ENCODE assay signal across 8 cellular contexts in the genomic region with DNA sequence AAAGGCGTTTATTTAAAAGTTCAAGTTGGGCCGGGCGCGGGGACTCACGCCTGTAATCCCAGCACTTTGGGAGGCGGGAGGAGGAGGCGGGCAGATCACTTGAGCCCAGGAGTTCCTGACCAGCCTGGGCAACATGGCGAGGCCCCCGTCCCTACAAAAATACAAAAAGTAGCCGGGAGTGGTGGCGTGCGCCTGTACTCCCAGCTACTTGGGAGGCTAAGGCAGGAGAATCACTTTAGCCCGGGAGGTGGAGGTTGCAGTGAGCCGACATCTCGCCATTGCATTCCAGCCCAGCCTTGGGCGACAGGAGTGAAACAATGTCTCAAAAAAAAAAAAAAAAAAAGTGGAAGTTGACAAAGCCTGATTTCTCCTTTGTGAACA. TPM values are rescaled to one million over a fixed set of nuclear protein-coding genes. Genes with fewer than 3 reads are reported as not detected.
DNase-seq lines count a peak whose midpoint lies in the region; ATAC-seq and TF ChIP-seq lines count a peak whose summit lies in the region.

No MANE protein-coding gene starts in this region.

- TF ChIP-seq RAD21 in SK-N-SH (IDR thresholded peaks at IDR 0.05; ENCODE audit: low read length), result no peak

- H3F3A ChIP-seq in SK-N-SH (replicated peaks; ENCODE audit: insufficient read depth), result no peaks in the 10 kb centered on the region

- WGBS in SK-N-SH (ENCODE audit: low lambda C conversion rate), result 45% methylated on average over 16 of the region's 16 CpGs

- H3K27me3 Mint-ChIP-seq in activated CD4-positive, alpha-beta T cell treated with anti-CD3 and anti-CD28 coated beads for 36 hours, result no peaks in the 10 kb centered on the region

- peak overlapping the region; percentile 75 for H3K27ac Mint-ChIP-seq in activated CD4-positive, alpha-beta T cell treated with anti-CD3 and anti-CD28 coated beads for 36 hours

- H3K27ac ChIP-seq in SK-N-SH (ENCODE audit: low read depth in 2 of 2, low read length in 1 of 2) (peak overlapping the region in 1 of 2 experiments; percentile 38; a peak in 1 of 4 replicates), rectal smooth muscle tissue (ENCODE audit: low read depth, low read length) (peak overlapping the region; percentile 79)

- ATAC-seq in activated CD4-positive, alpha-beta T cell treated with anti-CD3 and anti-CD28 coated beads for 36 hours, result no peak
- no peak for ATAC-seq in HG02623 (IDR thresholded peaks at IDR 0.05; ENCODE audit: unreplicated experiment)
- no peak for ATAC-seq in HG03342 (IDR thresholded peaks at IDR 0.05; ENCODE audit: unreplicated experiment)
- ATAC-seq in HG03159 (IDR thresholded peaks at IDR 0.05; ENCODE audit: unreplicated experiment), result no peak

- H3K9ac ChIP-seq in SK-N-SH (peak overlapping the region; percentile 96), rectal smooth muscle tissue (ENCODE audit: low read length) (peak overlapping the region; percentile 70)

- H3K4me3 ChIP-seq in SK-N-SH (ENCODE audit: low read depth in 2 of 2, low read length in 1 of 2), result peak overlapping the region; percentile 68 to 97
- peak overlapping the region; percentile 87 for H3K4me3 ChIP-seq in fibroblast of the aortic adventitia (ENCODE audit: low read depth, low read length)
- H3K4me3 ChIP-seq in rectal smooth muscle tissue (ENCODE audit: low read length), result peak overlapping the region; percentile 88

- H3K9me3 Mint-ChIP-seq in activated CD4-positive, alpha-beta T cell treated with anti-CD3 and anti-CD28 coated beads for 36 hours (ENCODE audit: low read depth), result no peaks in the 10 kb centered on the region

- H3K4me2 ChIP-seq in SK-N-SH, result peak overlapping the region; percentile 97

- TF ChIP-seq CTCF in SK-N-SH (IDR thresholded peaks at IDR 0.05) (no peak), fibroblast of the aortic adventitia (IDR thresholded peaks at IDR 0.05; ENCODE audit: insufficient read depth, low read length) (no peak)

- H3K27me3 ChIP-seq in SK-N-SH (ENCODE audit: insufficient read depth) (no peaks in the 10 kb centered on the region), rectal smooth muscle tissue (ENCODE audit: control insufficient read depth, insufficient read depth, low read length) (no peaks in the 10 kb centered on the region)

- peak overlapping the region; percentile 86; the same call in 1 of the 2 replicates for H2AFZ ChIP-seq in SK-N-SH (ENCODE audit: low read depth)

- H3K4me3 Mint-ChIP-seq in activated CD4-positive, alpha-beta T cell treated with anti-CD3 and anti-CD28 coated beads for 36 hours, result peak overlapping the region; percentile 82

- POLR2A ChIA-PET in activated CD4-positive, alpha-beta T cell treated with anti-CD3 and anti-CD28 coated beads for 36 hours (lab: Charles Lee), result interaction anchor here (0.7 to 2.0 kb wide), 3 partner anchors 12 to 282 kb away, joined by 6 to 14 read pairs (median 7); a partner anchor contains a TSS
- POLR2A ChIA-PET in SK-N-SH (lab: Yijun Ruan, JAX), result interaction anchor here (1.1 to 3.7 kb wide), 3 partner anchors 12 to 68 kb away, joined by 3 to 18 read pairs (median 4); a partner anchor contains a TSS

- peaks cover 28% of the 10 kb centered on the region for H3K4me1 Mint-ChIP-seq in activated CD4-positive, alpha-beta T cell treated with anti-CD3 and anti-CD28 coated beads for 36 hours

- no peak for TF ChIP-seq EP300 in SK-N-SH (IDR thresholded peaks at IDR 0.05; ENCODE audit: borderline replicate concordance in 1 of 2, low read depth in 1 of 2, low read length in 1 of 2)

- DNase-seq in activated CD4-positive, alpha-beta T cell treated with anti-CD3 and anti-CD28 coated beads for 36 hours, result no peak
- DNase-seq in activated CD4-positive, alpha-beta T cell treated with anti-CD3 and anti-CD28 coated beads for 48 hours, result no peak
- DNase-seq in SK-N-SH (no peak), fibroblast of the aortic adventitia (ENCODE audit: low read depth) (no peak)

- H3K9me3 ChIP-seq in SK-N-SH, result no peaks in the 10 kb centered on the region

- H3K79me2 ChIP-seq in SK-N-SH (ENCODE audit: insufficient read depth), result peaks cover 64% of the 10 kb centered on the region

- CTCF ChIA-PET in activated CD4-positive, alpha-beta T cell treated with anti-CD3 and anti-CD28 coated beads for 36 hours (lab: Charles Lee), result interaction anchor here (0.8 to 3.0 kb wide), 3 partner anchors 13 to 357 kb away, joined by 3 to 47 read pairs (median 4); a partner anchor contains a TSS
- CTCF ChIA-PET in SK-N-SH (lab: Yijun Ruan, JAX), result interaction anchor here (1.2 to 4.0 kb wide), 3 partner anchors 12 to 51 kb away, joined by 4 to 21 read pairs (median 4); a partner anchor contains a TSS

- peaks cover 11% of the 10 kb centered on the region for H3K36me3 Mint-ChIP-seq in activated CD4-positive, alpha-beta T cell treated with anti-CD3 and anti-CD28 coated beads for 36 hours (ENCODE audit: low read depth)

- H3K36me3 ChIP-seq in SK-N-SH (replicated peaks in 1 of 2; ENCODE audit: control insufficient read depth in 1 of 2, insufficient read depth in 2 of 2, low read length in 1 of 2) (peaks cover 1 to 7% of the 10 kb centered on the region in 2 experiments), rectal smooth muscle tissue (ENCODE audit: control insufficient read depth, insufficient read depth, low read length) (peaks cover 6% of the 10 kb centered on the region)

- intact Hi-C loops in activated CD4-positive, alpha-beta T cell treated with anti-CD3 and anti-CD28 coated beads for 36 hours (cut with DNase I, micrococcal nuclease), result no loop called here

- peaks cover 0 to 3% of the 10 kb centered on the region in 2 experiments; a peak in 3 of 4 replicates for H3K4me1 ChIP-seq in SK-N-SH (ENCODE audit: control insufficient read depth in 1 of 2, insufficient read depth in 2 of 2, low read depth in 1 of 2, low read length in 1 of 2)
- H3K4me1 ChIP-seq in rectal smooth muscle tissue (ENCODE audit: control insufficient read depth, insufficient read depth, low read length), result peaks cover 5% of the 10 kb centered on the region

- no peaks in the 10 kb centered on the region for H3K9me2 ChIP-seq in SK-N-SH

- H4K20me1 ChIP-seq in SK-N-SH (ENCODE audit: insufficient read depth), result no peaks in the 10 kb centered on the region

TF ChIP-seq in SK-N-SH, 30 proteins besides CTCF, POLR2A, EP300 and RAD21 (continues in another document):
- TF ChIP-seq, protein P1, sequence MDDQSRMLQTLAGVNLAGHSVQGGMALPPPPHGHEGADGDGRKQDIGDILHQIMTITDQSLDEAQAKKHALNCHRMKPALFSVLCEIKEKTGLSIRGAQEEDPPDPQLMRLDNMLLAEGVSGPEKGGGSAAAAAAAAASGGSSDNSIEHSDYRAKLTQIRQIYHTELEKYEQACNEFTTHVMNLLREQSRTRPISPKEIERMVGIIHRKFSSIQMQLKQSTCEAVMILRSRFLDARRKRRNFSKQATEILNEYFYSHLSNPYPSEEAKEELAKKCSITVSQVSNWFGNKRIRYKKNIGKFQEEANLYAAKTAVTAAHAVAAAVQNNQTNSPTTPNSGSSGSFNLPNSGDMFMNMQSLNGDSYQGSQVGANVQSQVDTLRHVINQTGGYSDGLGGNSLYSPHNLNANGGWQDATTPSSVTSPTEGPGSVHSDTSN (IDR thresholded peaks at IDR 0.05), result no peak
- TF ChIP-seq YY1 (IDR thresholded peaks at IDR 0.05; ENCODE audit: low read depth), result no peak
- TF ChIP-seq SMC3 (IDR thresholded peaks at IDR 0.05; ENCODE audit: low read depth, low read length), result no peak

RNA-seq across cellular contexts. Expression of a gene that starts 0.8 kb away (rescaled TPM):
- total RNA-seq in activated CD4-positive, alpha-beta T cell treated with anti-CD3 and anti-CD28 coated beads for 36 hours, result 10 to 100 TPM; 35.6 to 41.5 TPM
- polyA plus RNA-seq in SK-N-SH (2012; rRNA removed), result 64.4 and 69.0 TPM in 2 replicates
- polyA plus RNA-seq in SK-N-SH (2012; cell fraction: cytosol; rRNA removed), result 58.8 and 68.7 TPM in 2 replicates
- 29.0 and 31.1 TPM in 2 replicates for polyA plus RNA-seq in SK-N-SH (2012; cell fraction: nucleus; rRNA removed)
- 25.6 and 44.1 TPM in 2 replicates for total RNA-seq in fibroblast of the aortic adventitia (ENCODE audit: low replicate concordance)

RNA-seq across cellular contexts. Expression of a gene that starts 12.6 kb away (rescaled TPM):
- total RNA-seq in activated CD4-positive, alpha-beta T cell treated with anti-CD3 and anti-CD28 coated beads for 36 hours, result 10 to 100 TPM; 11.9 to 18.4 TPM
- polyA plus RNA-seq in SK-N-SH (2012; rRNA removed), result 16.8 and 24.6 TPM in 2 replicates
- polyA plus RNA-seq in SK-N-SH (2012; cell fraction: cytosol; rRNA removed), result 12.0 and 18.8 TPM in 2 replicates
- polyA plus RNA-seq in SK-N-SH (2012; cell fraction: nucleus; rRNA removed), result 12.1 and 17.0 TPM in 2 replicates
- total RNA-seq in fibroblast of the aortic adventitia (ENCODE audit: low replicate concordance), result 28.4 and 29.9 TPM in 2 replicates

RNA-seq across cellular contexts. Expression of a gene that starts 12.7 kb away (rescaled TPM):
- 100 to 1,000 TPM in 1 of 2 experiments, 10 to 100 TPM in 1; 96.9 to 108 TPM for total RNA-seq in activated CD4-positive, alpha-beta T cell treated with anti-CD3 and anti-CD28 coated beads for 36 hours
- 150 and 163 TPM in 2 replicates for polyA plus RNA-seq in SK-N-SH (2012; rRNA removed)
- polyA plus RNA-seq in SK-N-SH (2012; cell fraction: cytosol; rRNA removed), result 143 and 146 TPM in 2 replicates
- polyA plus RNA-seq in SK-N-SH (2012; cell fraction: nucleus; rRNA removed), result 184 and 200 TPM in 2 replicates
- 56.5 and 157 TPM in 2 replicates for total RNA-seq in fibroblast of the aortic adventitia (ENCODE audit: low replicate concordance)

RNA-seq across cellular contexts. Expression of a gene that starts 13.2 kb away (rescaled TPM):
- total RNA-seq in activated CD4-positive, alpha-beta T cell treated with anti-CD3 and anti-CD28 coated beads for 36 hours, result 100 to 1,000 TPM; 132 to 143 TPM
- polyA plus RNA-seq in SK-N-SH (2012; rRNA removed), result 47.5 and 69.3 TPM in 2 replicates
- polyA plus RNA-seq in SK-N-SH (2012; cell fraction: cytosol; rRNA removed), result 39.9 and 45.4 TPM in 2 replicates
- polyA plus RNA-seq in SK-N-SH (2012; cell fraction: nucleus; rRNA removed), result 95.8 and 146 TPM in 2 replicates
- 63.2 and 103 TPM in 2 replicates for total RNA-seq in fibroblast of the aortic adventitia (ENCODE audit: low replicate concordance)

RNA-seq across cellular contexts. Expression of a gene that starts 20.3 kb away (rescaled TPM):
- total RNA-seq in activated CD4-positive, alpha-beta T cell treated with anti-CD3 and anti-CD28 coated beads for 36 hours, result under 1 TPM in 1 of 2 experiments, not detected in 1; 0.11 TPM
- polyA plus RNA-seq in SK-N-SH (2012; rRNA removed), result not detected in 2 replicates
- polyA plus RNA-seq in SK-N-SH (2012; cell fraction: cytosol; rRNA removed), result not detected in 2 replicates
- 0.22 and 0.30 TPM in 2 replicates for polyA plus RNA-seq in SK-N-SH (2012; cell fraction: nucleus; rRNA removed)
- not detected in 2 replicates for total RNA-seq in fibroblast of the aortic adventitia (ENCODE audit: low replicate concordance)
